26 cellular contexts compared by ENCODE assay signal in the genomic region with DNA sequence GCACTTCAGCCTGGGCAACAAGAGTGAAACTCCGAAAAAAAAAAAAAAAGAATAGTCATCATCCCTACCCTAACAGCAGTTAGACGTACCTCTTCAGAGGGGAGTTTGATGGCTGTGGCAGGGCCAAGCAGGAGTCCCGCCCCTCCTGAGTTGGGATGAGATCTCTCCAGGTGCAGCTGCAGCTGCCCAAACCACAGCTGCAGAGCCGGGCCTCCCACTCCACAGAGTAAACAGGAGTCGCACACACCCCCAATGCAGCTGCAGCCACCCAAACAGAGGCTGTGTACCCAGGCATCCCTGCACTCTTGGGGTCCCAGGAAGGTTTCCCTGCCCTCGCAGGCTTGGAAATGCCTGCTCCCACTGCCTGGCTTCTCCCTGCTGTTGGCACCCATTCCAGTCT. TPM values are rescaled to one million over a fixed set of nuclear protein-coding genes. Genes with fewer than 3 reads are reported as not detected.
"Had no signal": no experiment of that assay in that cellular context is flagged by ENCODE, and none has a peak within 500 bp of the region (broad histone marks: within the 10 kb centered on the region; RNA-seq: fewer than 3 reads in every experiment).

No MANE protein-coding gene starts in this region.

- DNase-seq: activated CD4-positive, alpha-beta T cell treated with anti-CD3 and anti-CD28 coated beads for 48 hours; activated CD4-positive, alpha-beta T cell treated with anti-CD3 and anti-CD28 coated beads, Interleukin-2, amount 50 U/mL, for 4 hours; activated CD8-positive, alpha-beta memory T cell treated with anti-CD3 and anti-CD28 coated beads, Interleukin-2, amount 50 U/mL, for 48 hours; activated CD8-positive, alpha-beta T cell treated with anti-CD3 and anti-CD28 coated beads, Interleukin-2, amount 10 ng/mL, durations not matched to agents 7 days and 5 days; activated effector memory CD4-positive, alpha-beta T cell treated with anti-CD3 and anti-CD28 coated beads, Interleukin-2, amount 50 U/mL, for 16 hours; activated naive CD4-positive, alpha-beta T cell treated with Interleukin-2 at 50 U/mL for 16 hours; activated T-cell treated with anti-CD3 and anti-CD28 coated beads, Interleukin-2, amount 50 U/mL, for 24 hours; amygdala; cortex of kidney; KG1; NCI-H1092 treated with DMSO at 0.1 percent for 48 hours; NCI-H1436 treated with DMSO at 0.1 percent for 48 hours; NCI-H187; NCI-H2081; NCI-H2171; NCI-H2227 treated with DMSO at 0.1 percent for 48 hours; NCI-H446 treated with DMSO at 0.1 percent for 48 hours; NCI-H526 treated with DMSO at 0.1 percent for 48 hours; OCI-M1; Right ventricle myocardium superior had no signal

- H3K27ac ChIP-seq: RWPE1 had no signal

RNA-seq across cellular contexts. Expression of a gene that starts 36.2 kb away (rescaled TPM):
- total RNA-seq: activated T-helper 1 cell treated with anti-CD3 and anti-CD28 coated beads, Interleukin-12 subunit alpha, Interleukin-12 subunit beta, Interleukin-2, Interleukin-4 antibody, amounts not matched to agents 30 ng/mL and 10 ng/mL and 1 ng/mL, durations not matched to agents 14 hours and 24 hours and 36 hours; astrocyte; LHCN-M2; M059J; Right ventricle myocardium superior; SK-MEL-5 had no signal
